9 cellular contexts compared by ENCODE assay signal in the genomic region with DNA sequence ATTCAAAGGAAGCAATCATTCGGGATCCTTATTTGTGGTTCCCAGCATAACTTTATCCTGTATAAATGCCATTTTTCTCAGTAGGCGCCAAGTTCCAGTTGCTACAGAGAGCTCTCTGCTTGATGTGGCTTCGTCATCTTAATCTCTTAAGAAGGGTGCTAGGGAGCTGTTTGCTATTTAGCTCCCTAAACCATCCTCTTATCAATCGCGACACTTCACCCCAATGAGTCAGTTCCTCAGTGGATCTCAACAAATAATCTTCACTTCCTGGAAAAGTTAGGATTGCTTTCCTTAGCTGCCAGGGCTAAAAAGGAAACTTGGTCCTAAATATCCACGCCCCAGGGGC. TPM values are rescaled to one million over a fixed set of nuclear protein-coding genes. Genes with fewer than 3 reads are reported as not detected.
DNase-seq lines count a peak whose midpoint lies in the region; ATAC-seq and TF ChIP-seq lines count a peak whose summit lies in the region.
"Had no signal": no experiment of that assay in that cellular context is flagged by ENCODE, and none has a peak within 500 bp of the region (broad histone marks: within the 10 kb centered on the region; RNA-seq: fewer than 3 reads in every experiment).

No MANE protein-coding gene starts in this region.

- no peak for TF ChIP-seq POLR2A in body of pancreas (IDR thresholded peaks at IDR 0.05)
- no peak for TF ChIP-seq POLR2A in adrenal gland (IDR thresholded peaks at IDR 0.05)
- TF ChIP-seq POLR2A in gastroesophageal sphincter (IDR thresholded peaks at IDR 0.05) = no peak

- DNase-seq in body of pancreas (no peak), colonic mucosa (no peak), adrenal gland (no peak)
- DNase-seq: activated CD4-positive, alpha-beta T cell treated with anti-CD3 and anti-CD28 coated beads for 1 hour had no signal

- H3K27me3 ChIP-seq in body of pancreas = no peaks in the 10 kb centered on the region
- H3K27me3 ChIP-seq in skeletal muscle tissue (ENCODE audit: control insufficient read depth in 3 of 3, insufficient read depth in 3 of 3, low read length in 3 of 3) = peaks cover 0 to 8% (median 0%) of the 10 kb centered on the region in 3 donors
- peaks cover 24% of the 10 kb centered on the region for H3K27me3 ChIP-seq in colonic mucosa
- H3K27me3 ChIP-seq in adrenal gland = peaks cover 34% of the 10 kb centered on the region
- H3K27me3 ChIP-seq in gastroesophageal sphincter = peaks cover 25% of the 10 kb centered on the region

- TF ChIP-seq EP300 in gastroesophageal sphincter (IDR thresholded peaks at IDR 0.05) = no peak

- no peak overlapping the region for H3K4me3 ChIP-seq in body of pancreas
- peak overlapping the region in 2 of 3 donors; percentile 79 to 87 for H3K4me3 ChIP-seq in skeletal muscle tissue (ENCODE audit: low read length in 3 of 3)
- no peak overlapping the region for H3K4me3 ChIP-seq in colonic mucosa
- peak overlapping the region in 1 of 4 donors; percentile 60 for H3K4me3 ChIP-seq in adrenal gland
- peak overlapping the region in 1 of 2 donors; percentile 57 for H3K4me3 ChIP-seq in gastroesophageal sphincter

- WGBS in body of pancreas, 2 donors = 12 to 13% methylated on average over 6 of the region's 6 CpGs
- WGBS in adrenal gland, 4 donors = 22 to 29% (median 27%) methylated on average over 5 to 6 of the region's 6 CpGs
- WGBS in gastroesophageal sphincter (ENCODE audit: low coverage in 1 of 2), 2 donors = 4% methylated on average over 5 to 6 of the region's 6 CpGs

- TF ChIP-seq CTCF in body of pancreas (IDR thresholded peaks at IDR 0.05) (no peak), colonic mucosa (IDR thresholded peaks at IDR 0.05) (no peak), adrenal gland (IDR thresholded peaks at IDR 0.05) (no peak), gastroesophageal sphincter (IDR thresholded peaks at IDR 0.05) (no peak)

- H3K9ac ChIP-seq in skeletal muscle tissue (ENCODE audit: low read depth in 1 of 3, low read length in 3 of 3) (peak overlapping the region in 2 of 3 donors; percentile 36 to 69), colonic mucosa (ENCODE audit: low read depth in 2 of 2, low read length in 2 of 2) (no peak overlapping the region)

- intact Hi-C loops in body of pancreas (cut with DNase I) (no loop called here), colonic mucosa (cut with DNase I) (no loop called here), adrenal gland (cut with DNase I) (no loop called here)

- ATAC-seq in GM19372 (IDR thresholded peaks at IDR 0.05; ENCODE audit: low read depth, unreplicated experiment) (peak; percentile 4), HG02981 (IDR thresholded peaks at IDR 0.05; ENCODE audit: unreplicated experiment) (peak; percentile 2), body of pancreas (peak; percentile 16), HG02840 (IDR thresholded peaks at IDR 0.05; ENCODE audit: low FRiP score, unreplicated experiment) (no peak), gastroesophageal sphincter (no peak)

- peaks cover 13% of the 10 kb centered on the region for H3K4me1 ChIP-seq in body of pancreas
- peaks cover 5 to 9% (median 5%) of the 10 kb centered on the region in 3 donors for H3K4me1 ChIP-seq in skeletal muscle tissue (ENCODE audit: control insufficient read depth in 3 of 3, insufficient read depth in 3 of 3, low read length in 3 of 3)
- peaks cover 5% of the 10 kb centered on the region for H3K4me1 ChIP-seq in colonic mucosa
- H3K4me1 ChIP-seq in adrenal gland (replicated peaks in 1 of 2) = peaks cover 8 to 11% of the 10 kb centered on the region in 2 donors
- peaks cover 0 to 18% (median 6%) of the 10 kb centered on the region in 3 donors for H3K4me1 ChIP-seq in gastroesophageal sphincter

- H3K36me3 ChIP-seq in body of pancreas (replicated peaks in 1 of 2; ENCODE audit: insufficient read depth in 1 of 2, low read depth in 2 of 2) (no peaks in the 10 kb centered on the region), skeletal muscle tissue (ENCODE audit: control insufficient read depth in 3 of 3, insufficient read depth in 3 of 3, low read length in 3 of 3) (no peaks in the 10 kb centered on the region), colonic mucosa (no peaks in the 10 kb centered on the region), adrenal gland (replicated peaks in 1 of 2) (no peaks in the 10 kb centered on the region), gastroesophageal sphincter (no peaks in the 10 kb centered on the region)

- H3K9me3 ChIP-seq in body of pancreas (no peaks in the 10 kb centered on the region), skeletal muscle tissue (ENCODE audit: control insufficient read depth in 3 of 3, low read length in 3 of 3) (no peaks in the 10 kb centered on the region), colonic mucosa (no peaks in the 10 kb centered on the region), adrenal gland (replicated peaks in 1 of 3) (no peaks in the 10 kb centered on the region), gastroesophageal sphincter (no peaks in the 10 kb centered on the region)

- H3K27ac ChIP-seq in body of pancreas (no peak overlapping the region), skeletal muscle tissue (ENCODE audit: low read depth, low read length) (no peak overlapping the region), colonic mucosa (no peak overlapping the region), adrenal gland (no peak overlapping the region), gastroesophageal sphincter (no peak overlapping the region)

RNA-seq across cellular contexts. Expression of gene NKAIN2, which starts 1.3 kb away (rescaled TPM):
- total RNA-seq in body of pancreas (not detected), skeletal muscle tissue (3.1 TPM), colonic mucosa (under 1 TPM in 1 of 2 donors, not detected in 1; 0.21 TPM), adrenal gland (under 1 TPM in 5 of 8 donors, not detected in 3; under 0.01 to 0.61 (median 0.19) TPM), gastroesophageal sphincter (1 to 10 TPM in 1 of 4 donors, under 1 TPM in 1, not detected in 2; 0.23 to 3.2 TPM)
- under 1 TPM; 0.24 to 0.32 (median 0.29) TPM for polyA plus RNA-seq in adrenal gland

Comparison
In these comparisons a context has a peak if more than half of its experiments do, and no peak if none do; other contexts are left out.
1. ATAC-seq: peak in GM19372 (single experiment), HG02981 (single experiment) and body of pancreas (single experiment); none in HG02840 (single experiment) and gastroesophageal sphincter (single experiment).
2. H3K4me3 ChIP-seq: peak in skeletal muscle tissue (2 of 3); none in body of pancreas (0 of 2) and colonic mucosa (single experiment).
3. H3K9ac ChIP-seq: peak in skeletal muscle tissue (2 of 3); none in colonic mucosa (0 of 2).